Comparison of ENCODE assay signal across 18 cellular contexts in genomic region chr6:38302081-38302480, GRCh38.
"Had no signal": no experiment of that assay in that cellular context is flagged by ENCODE, and none has a peak within 500 bp of the region (broad histone marks: within the 10 kb centered on the region; RNA-seq: fewer than 3 reads in every experiment).

No MANE protein-coding gene starts in this region.

- H3K27ac ChIP-seq: body of pancreas, coronary artery, esophagus muscularis mucosa, ovary, psoas muscle, thyroid gland had no signal

- H3K27me3 ChIP-seq: body of pancreas, esophagus muscularis mucosa, ovary, thyroid gland had no signal

- H3K4me3 ChIP-seq: body of pancreas, coronary artery, esophagus muscularis mucosa, ovary, psoas muscle, thyroid gland had no signal

- H3K9me3 Mint-ChIP-seq: memory B cell had no signal

- H3K9me3 ChIP-seq: body of pancreas, esophagus muscularis mucosa, ovary, psoas muscle, thyroid gland had no signal

- DNase-seq: activated CD4-positive, alpha-beta T cell treated with anti-CD3 and anti-CD28 coated beads, Interleukin-2, amount 50 U/mL, for 4 hours; activated gamma-delta T cell treated with Interleukin-2 at 50 U/mL for 16 hours; amniotic stem cell; body of pancreas; central memory CD4-positive, alpha-beta T cell; immature natural killer cell; naive thymus-derived CD4-positive, alpha-beta T cell; ovary; psoas muscle; right cardiac atrium; stimulated activated CD4-positive, alpha-beta T cell treated with anti-CD3 and anti-CD28 coated beads, Interleukin-2, amount 100 ng/mL, for 24 hours; stimulated activated naive CD4-positive, alpha-beta T cell treated with Interleukin-2 at 50 U/mL for 16 hours; T-helper 2 cell; thyroid gland had no signal

- H3K36me3 ChIP-seq: esophagus muscularis mucosa, ovary, thyroid gland had no signal

- H3K27me3 Mint-ChIP-seq: activated naive CD8-positive, alpha-beta T cell; memory B cell; naive thymus-derived CD4-positive, alpha-beta T cell had no signal

- H3K4me3 Mint-ChIP-seq: activated naive CD8-positive, alpha-beta T cell; immature natural killer cell; memory B cell; naive thymus-derived CD4-positive, alpha-beta T cell had no signal

- ATAC-seq: body of pancreas; naive thymus-derived CD4-positive, alpha-beta T cell; psoas muscle; right cardiac atrium had no signal

- H3K27ac Mint-ChIP-seq: activated naive CD8-positive, alpha-beta T cell; immature natural killer cell; memory B cell; naive thymus-derived CD4-positive, alpha-beta T cell had no signal

- H3K4me1 ChIP-seq: body of pancreas, thyroid gland had no signal
